Comparison of ENCODE assay signal across 8 cellular contexts in the genomic region with DNA sequence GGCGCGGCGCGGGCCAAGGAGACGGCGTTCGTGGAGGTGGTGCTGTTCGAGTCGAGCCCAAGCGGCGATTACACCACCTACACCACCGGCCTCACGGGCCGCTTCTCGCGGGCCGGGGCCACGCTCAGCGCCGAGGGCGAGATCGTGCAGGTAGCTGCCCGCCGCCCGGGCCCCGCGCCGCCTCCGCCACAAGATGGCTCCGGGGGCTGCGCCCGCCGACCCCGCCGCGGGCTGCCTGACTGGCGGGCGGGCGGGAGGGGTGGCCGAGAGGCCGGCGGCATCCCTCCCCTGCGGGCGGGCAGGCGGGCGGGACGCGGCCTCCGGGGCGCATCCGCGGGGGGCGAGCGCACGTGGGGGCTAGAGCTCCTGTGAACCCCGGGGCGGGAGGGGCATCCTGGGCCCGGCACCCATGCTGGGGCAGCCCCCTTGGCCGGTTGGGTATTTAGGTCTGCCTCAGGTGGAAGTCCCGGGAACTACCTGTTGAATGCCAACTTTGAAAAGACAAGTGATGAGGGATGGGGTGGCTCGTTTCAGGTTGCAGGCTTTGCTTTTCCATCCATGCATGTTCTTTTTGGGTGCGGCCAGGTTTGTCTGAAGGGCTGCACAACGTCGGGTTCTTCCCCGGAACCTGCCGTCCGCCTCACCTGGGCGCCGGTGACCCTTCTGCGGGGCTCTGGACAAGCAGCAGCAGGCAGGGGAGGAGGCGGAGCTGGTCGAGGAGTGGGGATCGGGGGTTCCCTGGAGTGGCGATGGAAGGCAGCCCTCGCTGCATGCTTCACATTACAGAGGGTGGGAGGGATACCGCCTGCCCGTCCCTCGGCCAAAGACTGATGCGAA. TPM values are rescaled to one million over a fixed set of nuclear protein-coding genes. Genes with fewer than 3 reads are reported as not detected.
DNase-seq lines count a peak whose midpoint lies in the region; ATAC-seq, FAIRE-seq and TF ChIP-seq lines count a peak whose summit lies in the region.

No MANE protein-coding gene starts in this region.

- H3K9me3 ChIP-seq in HUES48 (ENCODE audit: control insufficient read depth, insufficient read depth, low read length), result no peaks in the 10 kb centered on the region
- H3K9me3 ChIP-seq in thyroid gland, result no peaks in the 10 kb centered on the region

- CTCF ChIA-PET in activated CD4-positive, alpha-beta T cell treated with anti-CD3 and anti-CD28 coated beads, Interleukin-2, amount 10 ng/mL, durations not matched to agents 7 days and 5 days (lab: Charles Lee), result interaction anchor here (1.0 kb wide), 1 partner anchor 12 kb away, joined by 3 read pairs; no protein-coding TSS in a partner anchor

- peaks cover 44% of the 10 kb centered on the region for H3K4me1 ChIP-seq in HUES48 (ENCODE audit: control insufficient read depth, insufficient read depth, low read length)
- H3K4me1 ChIP-seq in thyroid gland, result peaks cover 26 to 28% of the 10 kb centered on the region in 2 donors

- peak overlapping the region; percentile 65 for H3K27ac ChIP-seq in HUES48 (ENCODE audit: low read depth, low read length)
- peak overlapping the region in 1 of 3 donors; percentile 58 for H3K27ac ChIP-seq in thyroid gland

- FAIRE-seq in H54 (lab: Jason Lieb, UNC), result no peak

- peak overlapping the region; percentile 63 for H3K4me3 Mint-ChIP-seq in activated CD4-positive, alpha-beta T cell treated with anti-CD3 and anti-CD28 coated beads, Interleukin-2, amount 10 ng/mL, durations not matched to agents 7 days and 5 days
- H3K4me3 Mint-ChIP-seq in mesothelial cell of epicardium, result peak overlapping the region; percentile 81

- no peak for TF ChIP-seq POLR2A in thyroid gland (IDR thresholded peaks at IDR 0.05)
- no peak for TF ChIP-seq POLR2A in H54 (IDR thresholded peaks at IDR 0.05; ENCODE audit: low read depth, low read length)

- H3K36me3 ChIP-seq in HUES48 (ENCODE audit: control insufficient read depth, insufficient read depth, low read length) (no peaks in the 10 kb centered on the region), thyroid gland (no peaks in the 10 kb centered on the region)

- TF ChIP-seq CTCF in mesothelial cell of epicardium (IDR thresholded peaks at IDR 0.05; ENCODE audit: unreplicated experiment) (no peak), thyroid gland (IDR thresholded peaks at IDR 0.05) (peak in 2 of 6 experiments; percentile 14 to 23)

- intact Hi-C loops in thyroid gland (cut with DNase I), result no loop called here

- no peak for ATAC-seq in HG02610 (IDR thresholded peaks at IDR 0.05; ENCODE audit: unreplicated experiment)

- peak overlapping the region; percentile 23; the same call in 1 of the 2 replicates for H3K4me3 ChIP-seq in GM08714 (ENCODE audit: low read length)
- H3K4me3 ChIP-seq in HUES48 (ENCODE audit: low read depth, low read length), result peak overlapping the region; percentile 93
- peak overlapping the region; percentile 24 to 47 (median 35) for H3K4me3 ChIP-seq in thyroid gland (replicated peaks in 1 of 3)

- POLR2A ChIA-PET in activated CD4-positive, alpha-beta T cell treated with anti-CD3 and anti-CD28 coated beads, Interleukin-2, amount 10 ng/mL, durations not matched to agents 7 days and 5 days (lab: Charles Lee), result no interaction called here

- H3K27me3 ChIP-seq in HUES48 (ENCODE audit: control insufficient read depth, insufficient read depth, low read length) (no peaks in the 10 kb centered on the region), thyroid gland (no peaks in the 10 kb centered on the region)

- H3K9ac ChIP-seq in HUES48 (ENCODE audit: low read depth, low read length), result peak overlapping the region; percentile 75; the same call in 1 of the 2 replicates

- H3K9me3 Mint-ChIP-seq in activated CD4-positive, alpha-beta T cell treated with anti-CD3 and anti-CD28 coated beads, Interleukin-2, amount 10 ng/mL, durations not matched to agents 7 days and 5 days, result no peaks in the 10 kb centered on the region
- no peaks in the 10 kb centered on the region for H3K9me3 Mint-ChIP-seq in mesothelial cell of epicardium

- WGBS in thyroid gland, 2 donors, result 9 to 17% methylated on average over 9 to 20 of the region's 79 CpGs

- H3K27me3 Mint-ChIP-seq in activated CD4-positive, alpha-beta T cell treated with anti-CD3 and anti-CD28 coated beads, Interleukin-2, amount 10 ng/mL, durations not matched to agents 7 days and 5 days, result peaks cover 59% of the 10 kb centered on the region
- H3K27me3 Mint-ChIP-seq in mesothelial cell of epicardium (ENCODE audit: low read depth), result no peaks in the 10 kb centered on the region

- DNase-seq in activated CD4-positive, alpha-beta T cell treated with anti-CD3 and anti-CD28 coated beads, Interleukin-2, amount 10 ng/mL, durations not matched to agents 7 days and 5 days, result peak; percentile 26
- DNase-seq in effector CD8-positive, alpha-beta T cell (lab: John Stamatoyannopoulos, UW), result peak; percentile 17
- peak; percentile 31 to 61 for DNase-seq in mesothelial cell of epicardium (ENCODE audit: low spot score in 2 of 2, unreplicated experiment in 2 of 2)
- peak; percentile 55 for DNase-seq in thyroid gland
- DNase-seq in H54 (ENCODE audit: insufficient read length, low spot score), result no peak

- H3K36me3 Mint-ChIP-seq in activated CD4-positive, alpha-beta T cell treated with anti-CD3 and anti-CD28 coated beads, Interleukin-2, amount 10 ng/mL, durations not matched to agents 7 days and 5 days (ENCODE audit: low read depth), result peaks cover 1% of the 10 kb centered on the region
- H3K36me3 Mint-ChIP-seq in mesothelial cell of epicardium, result no peaks in the 10 kb centered on the region

- peaks cover 22% of the 10 kb centered on the region for H3K4me1 Mint-ChIP-seq in activated CD4-positive, alpha-beta T cell treated with anti-CD3 and anti-CD28 coated beads, Interleukin-2, amount 10 ng/mL, durations not matched to agents 7 days and 5 days
- H3K4me1 Mint-ChIP-seq in mesothelial cell of epicardium, result peaks cover 49% of the 10 kb centered on the region

- H3K27ac Mint-ChIP-seq in activated CD4-positive, alpha-beta T cell treated with anti-CD3 and anti-CD28 coated beads, Interleukin-2, amount 10 ng/mL, durations not matched to agents 7 days and 5 days, result no peak overlapping the region
- peak overlapping the region; percentile 88 for H3K27ac Mint-ChIP-seq in mesothelial cell of epicardium

RNA-seq across cellular contexts. Expression of a gene that starts 0.8 kb away (rescaled TPM):
- total RNA-seq in activated CD4-positive, alpha-beta T cell treated with anti-CD3 and anti-CD28 coated beads, Interleukin-2, amount 10 ng/mL, durations not matched to agents 7 days and 5 days, result under 1 TPM; 0.58 to 0.72 TPM
- 35.9 to 37.3 TPM (median 36.4 TPM) in 3 replicates for total RNA-seq in mesothelial cell of epicardium
- total RNA-seq in thyroid gland, result 10 to 100 TPM; 10.4 to 18.0 (median 14.2) TPM

Comparison
In these comparisons a context has a peak if more than half of its experiments do, and no peak if none do; other contexts are left out.
1. H3K4me3 ChIP-seq: peak in every context shown above with its lines; median percentile 93 in HUES48; 35 in thyroid gland; 23 in GM08714.
2. RNA of a gene that starts 0.8 kb away (total RNA-seq): 35.9 to 37.3 TPM in mesothelial cell of epicardium and 10.4 to 18.0 TPM in thyroid gland; 0.58 to 0.72 TPM in activated CD4-positive, alpha-beta T cell treated with anti-CD3 and anti-CD28 coated beads, Interleukin-2, amount 10 ng/mL, durations not matched to agents 7 days and 5 days; every median in the first group is over 4 times any median in the second.